8 cellular contexts compared by ENCODE assay signal in the genomic region with DNA sequence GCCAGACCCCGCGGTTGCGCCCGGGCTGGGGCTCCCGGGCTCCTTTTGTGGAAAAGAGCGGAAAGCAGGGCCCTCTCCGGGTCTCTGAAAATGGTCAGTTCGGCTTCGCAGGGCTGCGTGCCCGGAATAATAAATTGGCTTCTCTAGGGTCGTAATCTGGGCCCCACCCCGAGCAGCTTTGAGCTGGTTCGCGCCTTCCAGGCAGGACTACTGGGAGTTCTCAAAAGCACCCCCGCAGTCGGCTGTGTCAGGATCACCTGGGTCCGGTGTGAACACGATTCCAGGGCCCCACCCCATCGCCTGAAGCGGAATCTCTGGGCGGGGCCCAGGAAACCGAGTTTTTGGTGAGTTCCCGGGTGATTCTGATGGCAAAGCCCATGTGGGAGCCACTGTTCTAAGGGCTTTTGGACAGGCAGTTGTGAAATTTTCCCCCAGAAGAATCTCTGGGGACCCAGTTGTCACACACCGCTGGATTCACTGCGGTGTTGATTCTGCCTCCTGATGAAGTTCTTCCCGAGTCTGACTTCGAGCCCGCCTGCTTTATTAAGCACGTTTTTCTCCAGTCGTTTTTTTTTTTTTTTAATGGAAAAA.
DNase-seq lines count a peak whose midpoint lies in the region; ATAC-seq, FAIRE-seq and TF ChIP-seq lines count a peak whose summit lies in the region.

No MANE protein-coding gene starts in this region.

- POLR2A ChIA-PET in CD4-positive, alpha-beta T cell (lab: Charles Lee): interaction anchor here (1.1 kb wide), 1 partner anchor 20 kb away, joined by 4 read pairs; no protein-coding TSS in a partner anchor

- H3K27me3 Mint-ChIP-seq in CD4-positive, alpha-beta T cell: peaks cover 16% of the 10 kb centered on the region
- H3K27me3 Mint-ChIP-seq in activated T-cell treated with anti-CD3 and anti-CD28 coated beads, Interleukin-2, amount 50 U/mL, for 4 hours (ENCODE audit: low read depth): peaks cover 7% of the 10 kb centered on the region

- no peak overlapping the region for H3K27ac ChIP-seq in CD4-positive, alpha-beta T cell (ENCODE audit: low read depth, low read length)

- no peak for ATAC-seq in CD4-positive, alpha-beta T cell (ENCODE audit: poor library complexity)
- peak; percentile 5 for ATAC-seq in HG03520 (IDR thresholded peaks at IDR 0.05; ENCODE audit: unreplicated experiment)
- ATAC-seq in activated T-cell treated with anti-CD3 and anti-CD28 coated beads, Interleukin-2, amount 50 U/mL, for 4 hours: peak in 1 of 2 donors; percentile 5

- no peak for FAIRE-seq in GM12891 (lab: Jason Lieb, UNC)

- H3K9me3 ChIP-seq in CD4-positive, alpha-beta T cell (ENCODE audit: control insufficient read depth, low read length): no peaks in the 10 kb centered on the region

- no peaks in the 10 kb centered on the region for H3K36me3 Mint-ChIP-seq in CD4-positive, alpha-beta T cell (ENCODE audit: low read depth)
- H3K36me3 Mint-ChIP-seq in activated T-cell treated with anti-CD3 and anti-CD28 coated beads, Interleukin-2, amount 50 U/mL, for 4 hours (ENCODE audit: insufficient read depth): no peaks in the 10 kb centered on the region

- DNase-seq in CD4-positive, alpha-beta T cell: no peak
- no peak for DNase-seq in activated T-cell treated with anti-CD3 and anti-CD28 coated beads, Interleukin-2, amount 50 U/mL, for 4 hours
- DNase-seq in cardiac septum (ENCODE audit: low spot score): peak; percentile 82
- DNase-seq in posterior vena cava (ENCODE audit: low spot score): peak; percentile 79
- no peak for DNase-seq in SHP77 (lab: John Stamatoyannopoulos, UW)
- no peak for DNase-seq in GM12891 (ENCODE audit: insufficient read length, low spot score)
- DNase-seq in T1000 (lab: John Stamatoyannopoulos, UW): no peak

- H3K9me3 Mint-ChIP-seq in CD4-positive, alpha-beta T cell: no peaks in the 10 kb centered on the region
- H3K9me3 Mint-ChIP-seq in activated T-cell treated with anti-CD3 and anti-CD28 coated beads, Interleukin-2, amount 50 U/mL, for 4 hours: no peaks in the 10 kb centered on the region

- no peak for TF ChIP-seq POLR2A in GM12891 (IDR thresholded peaks at IDR 0.05; ENCODE audit: low read depth, low read length)

- no peak for TF ChIP-seq CTCF in CD4-positive, alpha-beta T cell (IDR thresholded peaks at IDR 0.05)

- intact Hi-C loops in CD4-positive, alpha-beta T cell (cut with DNase I, micrococcal nuclease): loop anchor here (1.0 to 5.0 kb wide), 2 partner anchors 264 to 373 kb away; no protein-coding TSS in a partner anchor
- intact Hi-C loops in cardiac septum (cut with DNase I) (loop anchor here (5.0 to 10.0 kb wide), 2 partner anchors 190 to 703 kb away; no protein-coding TSS in a partner anchor), posterior vena cava (cut with DNase I) (loop anchor here (5.0 kb wide), 2 partner anchors 263 to 708 kb away; partner anchors contain the start of gene TANC2 (in 1 of the 2))

- H3K27me3 ChIP-seq in CD4-positive, alpha-beta T cell (ENCODE audit: control insufficient read depth, insufficient read depth, low read length): no peaks in the 10 kb centered on the region

- H3K4me3 Mint-ChIP-seq in CD4-positive, alpha-beta T cell: peak overlapping the region; percentile 80
- H3K4me3 Mint-ChIP-seq in activated T-cell treated with anti-CD3 and anti-CD28 coated beads, Interleukin-2, amount 50 U/mL, for 4 hours: peak overlapping the region; percentile 71

- no peak overlapping the region for H3K27ac Mint-ChIP-seq in CD4-positive, alpha-beta T cell

- CTCF ChIA-PET in CD4-positive, alpha-beta T cell (lab: Charles Lee): interaction anchor here (2.5 kb wide), 1 partner anchor 702 kb away, joined by 10 read pairs; no protein-coding TSS in a partner anchor

- peaks cover 4% of the 10 kb centered on the region for H3K4me1 Mint-ChIP-seq in CD4-positive, alpha-beta T cell (ENCODE audit: low read depth)
- H3K4me1 Mint-ChIP-seq in activated T-cell treated with anti-CD3 and anti-CD28 coated beads, Interleukin-2, amount 50 U/mL, for 4 hours (ENCODE audit: low read depth): peaks cover 14% of the 10 kb centered on the region

TF ChIP-seq in GM12891, 5 proteins besides CTCF, POLR2A, EP300 and RAD21:
- no peak for TF ChIP-seq PAX5 (IDR thresholded peaks at IDR 0.05; ENCODE audit: insufficient read depth, low read length, severe bottlenecking)
- TF ChIP-seq POLR2AphosphoS5 (IDR thresholded peaks at IDR 0.05; ENCODE audit: low read depth, low read length): no peak
- TF ChIP-seq TAF1 (IDR thresholded peaks at IDR 0.05; ENCODE audit: low read depth, low read length): no peak
- no peak for TF ChIP-seq SPI1 (IDR thresholded peaks at IDR 0.05; ENCODE audit: low read depth, low read length)

Comparison
In these comparisons a context has a peak if more than half of its experiments do, and no peak if none do; other contexts are left out.
1. DNase-seq: peak in cardiac septum (single experiment) and posterior vena cava (single experiment); none in CD4-positive, alpha-beta T cell (0 of 10), activated T-cell treated with anti-CD3 and anti-CD28 coated beads, Interleukin-2, amount 50 U/mL, for 4 hours (single experiment), SHP77 (0 of 2), GM12891 (single experiment) and T1000 (single experiment).